1 cellular context compared by ENCODE assay signal in genomic region chr4:1776521-1777161, GRCh38.
TF ChIP-seq lines count a peak whose summit lies in the region.

No MANE protein-coding gene starts in this region.

TF ChIP-seq in HepG2, 621 proteins besides CTCF, POLR2A, EP300 and RAD21 (continued from another document and continues in another):
- TF ChIP-seq GMEB1 (CRISPR knock-in tag; IDR thresholded peaks at IDR 0.05; ENCODE audit: borderline replicate concordance) (peak; percentile 39; the same call in 1 of the 2 replicates), ZNF773 (CRISPR knock-in tag; IDR thresholded peaks at IDR 0.05; ENCODE audit: borderline replicate concordance) (0 out of 2 replicates have a peak, but pooled peaks have one; percentile 33), DZIP1 (CRISPR knock-in tag; IDR thresholded peaks at IDR 0.05) (peak; percentile 53; the same call in 1 of the 2 replicates), MXI1 (IDR thresholded peaks at IDR 0.05; ENCODE audit: borderline replicate concordance, low read depth, low read length) (peak; percentile 40; the same call in 1 of the 3 replicates), ZNF367 (CRISPR knock-in tag; IDR thresholded peaks at IDR 0.05; ENCODE audit: borderline replicate concordance) (no peak; the same call in 1 of the 2 replicates), ZKSCAN8 (CRISPR knock-in tag; IDR thresholded peaks at IDR 0.05; ENCODE audit: borderline replicate concordance) (peak; percentile 85; the same call in 1 of the 2 replicates), HBP1 (CRISPR knock-in tag; IDR thresholded peaks at IDR 0.05; ENCODE audit: low read depth) (no peak), ZNF646 (CRISPR knock-in tag; IDR thresholded peaks at IDR 0.05) (no peak), ZFYVE20 (CRISPR knock-in tag; IDR thresholded peaks at IDR 0.05; ENCODE audit: borderline replicate concordance, low read depth) (no peak), ZNF597 (CRISPR knock-in tag; IDR thresholded peaks at IDR 0.05) (no peak), ZFP36L2 (CRISPR knock-in tag; IDR thresholded peaks at IDR 0.05) (no peak), ZNF143 (CRISPR knock-in tag; IDR thresholded peaks at IDR 0.05) (0 out of 2 replicates have a peak, but pooled peaks have one; percentile 48), MED1 (CRISPR knock-in tag; IDR thresholded peaks at IDR 0.05) (peak; percentile 90), AFF4 (CRISPR knock-in tag; IDR thresholded peaks at IDR 0.05) (no peak), ATRX (CRISPR knock-in tag; IDR thresholded peaks at IDR 0.05; ENCODE audit: borderline replicate concordance) (no peak), HNRNPUL1 (IDR thresholded peaks at IDR 0.05; ENCODE audit: low read depth, low read length) (no peak), ZNF296 (CRISPR knock-in tag; conservative IDR thresholded peaks at IDR 0.05) (peak; percentile 96), ZNF180 (CRISPR knock-in tag; IDR thresholded peaks at IDR 0.05; ENCODE audit: borderline replicate concordance, low read depth) (no peak; the same call in 1 of the 2 replicates), RFX5 (IDR thresholded peaks at IDR 0.05; ENCODE audit: low read depth, low read length) (no peak), SMARCE1 (IDR thresholded peaks at IDR 0.05; ENCODE audit: borderline replicate concordance) (no peak), SNAPC4 (CRISPR knock-in tag; IDR thresholded peaks at IDR 0.05) (peak; percentile 68; the same call in 1 of the 2 replicates), ZNF543 (CRISPR knock-in tag; IDR thresholded peaks at IDR 0.05) (peak; percentile 89; the same call in 1 of the 2 replicates), ZNF784 (CRISPR knock-in tag; IDR thresholded peaks at IDR 0.05; ENCODE audit: borderline replicate concordance) (no peak), ZNF770 (CRISPR knock-in tag; IDR thresholded peaks at IDR 0.05) (no peak)
